ENCODE assay signal across 20 cellular contexts in the genomic region with DNA sequence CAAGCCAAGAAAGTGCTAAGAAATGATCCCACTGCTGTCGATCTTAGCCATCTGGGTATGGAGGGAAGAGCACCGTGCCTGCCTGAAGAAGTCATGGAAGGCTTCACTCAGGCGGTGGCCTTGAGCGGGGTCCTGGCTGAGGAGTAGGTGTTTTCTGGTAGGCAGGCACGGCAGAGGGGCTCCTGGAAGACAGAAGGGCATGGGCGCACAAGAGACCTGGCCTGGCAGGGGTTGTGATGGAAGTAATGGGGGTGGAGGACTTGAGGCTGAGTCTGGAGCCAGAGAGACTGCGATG.
"Had no signal": no experiment of that assay in that cellular context is flagged by ENCODE, and none has a peak within 500 bp of the region (broad histone marks: within the 10 kb centered on the region; RNA-seq: fewer than 3 reads in every experiment).

No MANE protein-coding gene starts in this region.

- H3K4me3 ChIP-seq: left lung, pancreas, right atrium auricular region, smooth muscle cell, stomach, testis, tibial artery had no signal

- H3K36me3 ChIP-seq: left lung, neutrophil, pancreas, right atrium auricular region, stomach, tibial artery had no signal

- H3K4me1 Mint-ChIP-seq: stimulated activated effector memory CD8-positive, alpha-beta T cell treated with anti-CD3 and anti-CD28 coated beads, Interleukin-12 subunit alpha, Interleukin-12 subunit beta, amount 100 ng/mL, for 72 hours had no signal

- DNase-seq: cortex of kidney; effector memory CD8-positive, alpha-beta T cell; kidney; left lung; midbrain; naive thymus-derived CD4-positive, alpha-beta T cell; nephron progenitor cell; pancreas; stimulated activated CD4-positive, alpha-beta T cell treated with anti-CD3 and anti-CD28 coated beads, Interleukin-2, amount 100 ng/mL, for 24 hours; stimulated activated CD4-positive, alpha-beta T cell treated with anti-CD3 and anti-CD28 coated beads, Interleukin-4, amount 100 ng/mL, for 24 hours; stimulated activated naive CD4-positive, alpha-beta T cell treated with Interleukin-2 at 50 U/mL for 16 hours; stomach; testis; tibial artery had no signal

- H3K9me3 Mint-ChIP-seq: effector memory CD8-positive, alpha-beta T cell; naive thymus-derived CD4-positive, alpha-beta T cell; nephron progenitor cell; stimulated activated effector memory CD8-positive, alpha-beta T cell treated with anti-CD3 and anti-CD28 coated beads, Interleukin-12 subunit alpha, Interleukin-12 subunit beta, amount 100 ng/mL, for 72 hours; type B pancreatic cell had no signal

- H3K4me3 Mint-ChIP-seq: effector memory CD8-positive, alpha-beta T cell; naive thymus-derived CD4-positive, alpha-beta T cell; nephron progenitor cell; stimulated activated effector memory CD8-positive, alpha-beta T cell treated with anti-CD3 and anti-CD28 coated beads, Interleukin-12 subunit alpha, Interleukin-12 subunit beta, amount 100 ng/mL, for 72 hours; type B pancreatic cell had no signal

- H3K27me3 Mint-ChIP-seq: type B pancreatic cell had no signal

- FAIRE-seq: frontal cortex, kidney, pancreas had no signal

- H3K36me3 Mint-ChIP-seq: naive thymus-derived CD4-positive, alpha-beta T cell; stimulated activated effector memory CD8-positive, alpha-beta T cell treated with anti-CD3 and anti-CD28 coated beads, Interleukin-12 subunit alpha, Interleukin-12 subunit beta, amount 100 ng/mL, for 72 hours; type B pancreatic cell had no signal

- H3K9me3 ChIP-seq: left lung, neutrophil, pancreas, right atrium auricular region, stomach, testis, tibial artery had no signal

- H3K27ac Mint-ChIP-seq: effector memory CD8-positive, alpha-beta T cell; naive thymus-derived CD4-positive, alpha-beta T cell; nephron progenitor cell; stimulated activated effector memory CD8-positive, alpha-beta T cell treated with anti-CD3 and anti-CD28 coated beads, Interleukin-12 subunit alpha, Interleukin-12 subunit beta, amount 100 ng/mL, for 72 hours; type B pancreatic cell had no signal

- H3K4me1 ChIP-seq: right atrium auricular region, stomach, tibial artery had no signal

- H3K27me3 ChIP-seq: left lung, neutrophil, pancreas, right atrium auricular region, stomach, testis, tibial artery had no signal

- H3K27ac ChIP-seq: left lung, neutrophil, pancreas, right atrium auricular region, stomach, testis, tibial artery had no signal
